17 cellular contexts compared by ENCODE assay signal in genomic region chr13:109642358-109642757, GRCh38.
DNase-seq lines count a peak whose midpoint lies in the region; ATAC-seq, FAIRE-seq and TF ChIP-seq lines count a peak whose summit lies in the region.
"Had no signal": no experiment of that assay in that cellular context is flagged by ENCODE, and none has a peak within 500 bp of the region (broad histone marks: within the 10 kb centered on the region; RNA-seq: fewer than 3 reads in every experiment).

No MANE protein-coding gene starts in this region.

- H3K36me3 ChIP-seq in K562 (ENCODE audit: control insufficient read depth, insufficient read depth, low read length) (no peaks in the 10 kb centered on the region), aorta (ENCODE audit: control insufficient read depth in 1 of 2, insufficient read depth in 2 of 2, low read length in 1 of 2) (no peaks in the 10 kb centered on the region), SJCRH30 (no peaks in the 10 kb centered on the region)

- H3K9me3 ChIP-seq in K562 (replicated peaks; ENCODE audit: control insufficient read depth, insufficient read depth, low read depth, low read length), result no peaks in the 10 kb centered on the region
- peaks cover 11% of the 10 kb centered on the region for H3K9me3 ChIP-seq in aorta (ENCODE audit: control insufficient read depth, low read length)
- H3K9me3 ChIP-seq in SJCRH30 (replicated peaks), result no peaks in the 10 kb centered on the region

- intact Hi-C loops in K562 (cut with micrococcal nuclease) (no loop called here), aorta (cut with DNase I) (no loop called here)

- in situ Hi-C loops in K562 (cut with MboI), result no loop called here

- ATAC-seq in SK-N-SH treated with all-trans-retinoic acid at 6 μM for 48 hours (no peak; the same call in 2 of the 3 replicates), K562 (no peak), GM18502 (IDR thresholded peaks at IDR 0.05; ENCODE audit: poor library complexity, unreplicated experiment) (no peak), aorta (ENCODE audit: low FRiP score) (no peak)

- no peak for TF ChIP-seq RAD21 in K562 (CRISPR knock-in tag; conservative IDR thresholded peaks at IDR 0.05 in 1 of 2, IDR thresholded peaks at IDR 0.05 in 1 of 2)

- TF ChIP-seq EP300 in K562 (IDR thresholded peaks at IDR 0.05; ENCODE audit: low read length), result no peak

- 3% methylated on average over 7 of the region's 8 CpGs for WGBS in K562 (ENCODE audit: insufficient coverage, low coverage, missing lambda C conversion rate)
- WGBS in aorta, 2 donors, result 86 to 87% methylated on average over 8 of the region's 8 CpGs

- no peaks in the 10 kb centered on the region for H3K9me1 ChIP-seq in K562 (ENCODE audit: control insufficient read depth, insufficient read depth, low read length)

- DNase-seq in DMS 273 (lab: John Stamatoyannopoulos, UW; ENCODE audit: unreplicated experiment) (peak; percentile 71), NCI-H524 (lab: John Stamatoyannopoulos, UW) (peak; percentile 27 to 80), K562 (ENCODE audit: extremely low read depth in 1 of 4, low spot score in 3 of 4) (no peak), aorta (no peak), SJCRH30 (no peak)
- DNase-seq in stimulated activated naive CD4-positive, alpha-beta T cell treated with Interleukin-2 at 50 U/mL for 16 hours (lab: John Stamatoyannopoulos, UW), result no peak
- DNase-seq: ACHN; CD4-positive, CD25-positive, alpha-beta regulatory T cell; DMS79; GOT3; H9 had no signal

- POLR2A ChIA-PET in K562 (lab: Yijun Ruan, JAX), result no interaction called here

- BruUV-seq in K562 (replicated peaks; lab: Mats Ljungman, UMichigan), result no TSS peak

- FAIRE-seq in K562 (lab: Jason Lieb, UNC), result no peak
- FAIRE-seq: G401.6, GM12891, GM19239 had no signal

- H3K27me3 ChIP-seq in K562 (ENCODE audit: control insufficient read depth in 2 of 2, insufficient read depth in 2 of 2, low read length in 2 of 2) (no peaks in the 10 kb centered on the region), aorta (ENCODE audit: control insufficient read depth in 1 of 2, insufficient read depth in 2 of 2, low read length in 1 of 2) (no peaks in the 10 kb centered on the region), SJCRH30 (no peaks in the 10 kb centered on the region)
- H3K27me3 ChIP-seq: BLaER1 treated with 17β-estradiol and CSF1 and Interleukin-3, amounts not matched to agents 10 nM and 100 nM had no signal

- no peak overlapping the region for H2AFZ ChIP-seq in K562 (ENCODE audit: low read depth, low read length)

- H3K9ac ChIP-seq in K562 (ENCODE audit: insufficient read depth in 1 of 2, low read depth in 2 of 2, low read length in 2 of 2), result no peak overlapping the region
- H3K9ac ChIP-seq: BLaER1 treated with 17β-estradiol and CSF1 and Interleukin-3, amounts not matched to agents 10 nM and 100 nM had no signal

- no peak for TF ChIP-seq CTCF in K562 (IDR thresholded peaks at IDR 0.05 in 2 of 3, conservative IDR thresholded peaks at IDR 0.05 in 1 of 3; ENCODE audit: insufficient read depth in 2 of 3, low read depth in 1 of 3, low read length in 3 of 3)

- H3K27ac ChIP-seq in K562 (ENCODE audit: extremely low read depth, low read depth, low read length) (no peak overlapping the region), aorta (ENCODE audit: low read depth in 1 of 2, low read length in 2 of 2) (no peak overlapping the region), SJCRH30 (no peak overlapping the region)
- H3K27ac ChIP-seq: BLaER1 treated with 17β-estradiol and CSF1 and Interleukin-3, amounts not matched to agents 10 nM and 100 nM had no signal

- H4K20me1 ChIP-seq in K562 (replicated peaks; ENCODE audit: control insufficient read depth, insufficient read depth, low read length), result no peaks in the 10 kb centered on the region
- H4K20me1 ChIP-seq: BLaER1 treated with 17β-estradiol and CSF1 and Interleukin-3, amounts not matched to agents 10 nM and 100 nM had no signal

- no peaks in the 10 kb centered on the region for H3K79me2 ChIP-seq in K562 (ENCODE audit: control insufficient read depth, insufficient read depth, low read length)

- CTCF ChIA-PET in K562 (lab: Yijun Ruan, JAX; ENCODE audit: low intra/inter-chr PET ratio), result no interaction called here

- TF ChIP-seq POLR2A in K562 (conservative IDR thresholded peaks at IDR 0.05), result no peak

- H3K4me1 ChIP-seq in K562 (replicated peaks in 1 of 2; ENCODE audit: control insufficient read depth in 2 of 2, insufficient read depth in 2 of 2, low read length in 2 of 2), result no peaks in the 10 kb centered on the region
- no peaks in the 10 kb centered on the region for H3K4me1 ChIP-seq in aorta (ENCODE audit: control insufficient read depth in 1 of 2, insufficient read depth in 2 of 2, low read length in 2 of 2)
- H3K4me1 ChIP-seq in SJCRH30, result no peaks in the 10 kb centered on the region

- H3K4me2 ChIP-seq in K562 (ENCODE audit: insufficient read depth, low read length), result no peak overlapping the region
- H3K4me2 ChIP-seq: BLaER1 treated with 17β-estradiol and CSF1 and Interleukin-3, amounts not matched to agents 10 nM and 100 nM had no signal

- H3K4me3 ChIP-seq in K562 (no peak overlapping the region), aorta (ENCODE audit: low read length in 2 of 2) (no peak overlapping the region), SJCRH30 (no peak overlapping the region)
- H3K4me3 ChIP-seq: BLaER1 treated with 17β-estradiol and CSF1 and Interleukin-3, amounts not matched to agents 10 nM and 100 nM had no signal

TF ChIP-seq in SK-N-SH treated with all-trans-retinoic acid at 6 μM for 48 hours, 23 proteins besides CTCF, POLR2A, EP300 and RAD21:
- TF ChIP-seq ZFP3 (CRISPR knock-in tag; IDR thresholded peaks at IDR 0.05) (no peak), TCF4 (CRISPR knock-in tag; IDR thresholded peaks at IDR 0.05; ENCODE audit: borderline replicate concordance) (peak; percentile 62; the same call in 1 of the 2 replicates), TSHZ2 (CRISPR knock-in tag; IDR thresholded peaks at IDR 0.05) (peak; percentile 77)
TF ChIP-seq in SK-N-SH treated with all-trans-retinoic acid at 6 μM for 48 hours: peak in this region for 2.

TF ChIP-seq in K562, 482 proteins besides CTCF, POLR2A, EP300 and RAD21:
- TF ChIP-seq MEIS2 (IDR thresholded peaks at IDR 0.05; ENCODE audit: partially characterized antibody) (peak; percentile 22), ZNF217 (CRISPR knock-in tag; IDR thresholded peaks at IDR 0.05) (no peak), ETV5 (CRISPR knock-in tag; IDR thresholded peaks at IDR 0.05; ENCODE audit: low read depth) (no peak), L3MBTL2 (IDR thresholded peaks at IDR 0.05) (no peak)
TF ChIP-seq in K562: peak in this region for 1.

Comparison
In these comparisons a context has a peak if more than half of its experiments do, and no peak if none do; other contexts are left out.
1. DNase-seq: peak in DMS 273 (single experiment) and NCI-H524 (2 of 2); none in K562 (0 of 4), stimulated activated naive CD4-positive, alpha-beta T cell treated with Interleukin-2 at 50 U/mL for 16 hours (single experiment), aorta (0 of 2) and SJCRH30 (0 of 2).